Comparison of ENCODE assay signal across 13 cellular contexts in the genomic region with DNA sequence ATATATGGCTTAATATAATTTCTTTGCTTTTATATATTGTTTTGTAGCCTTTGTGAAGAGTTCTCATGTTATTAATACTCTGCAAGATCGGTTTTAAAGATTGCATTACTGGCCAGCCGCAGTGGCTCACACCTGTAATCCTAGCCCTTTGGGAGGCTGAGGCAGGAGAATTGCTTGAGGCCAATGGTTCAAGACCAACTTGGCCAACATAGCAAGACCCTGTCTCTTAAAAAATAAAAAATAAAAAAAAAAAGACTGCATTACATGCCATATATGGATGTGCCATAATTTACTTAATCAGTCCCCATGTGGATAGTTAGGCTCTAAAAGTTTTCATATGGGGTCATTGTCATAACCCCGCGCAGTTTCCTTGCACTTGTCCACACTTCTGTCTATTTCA. TPM values are rescaled to one million over a fixed set of nuclear protein-coding genes. Genes with fewer than 3 reads are reported as not detected.
DNase-seq lines count a peak whose midpoint lies in the region; ATAC-seq and TF ChIP-seq lines count a peak whose summit lies in the region.
"Had no signal": no experiment of that assay in that cellular context is flagged by ENCODE, and none has a peak within 500 bp of the region (broad histone marks: within the 10 kb centered on the region; RNA-seq: fewer than 3 reads in every experiment).

No MANE protein-coding gene starts in this region.

- no peaks in the 10 kb centered on the region for H3K27me3 Mint-ChIP-seq in activated T-cell treated with anti-CD3 and anti-CD28 coated beads, Interleukin-2, amount 50 U/mL, for 24 hours
- no peaks in the 10 kb centered on the region for H3K27me3 Mint-ChIP-seq in activated T-cell treated with anti-CD3 and anti-CD28 coated beads, Interleukin-2, amount 50 U/mL, for 4 hours (ENCODE audit: low read depth)
- H3K27me3 Mint-ChIP-seq: effector memory CD8-positive, alpha-beta T cell had no signal

- H3K9me3 Mint-ChIP-seq in activated T-cell treated with anti-CD3 and anti-CD28 coated beads, Interleukin-2, amount 50 U/mL, for 24 hours = no peaks in the 10 kb centered on the region
- no peaks in the 10 kb centered on the region for H3K9me3 Mint-ChIP-seq in activated T-cell treated with anti-CD3 and anti-CD28 coated beads, Interleukin-2, amount 50 U/mL, for 4 hours
- H3K9me3 Mint-ChIP-seq: effector memory CD8-positive, alpha-beta T cell had no signal

- no peaks in the 10 kb centered on the region for H3K36me3 ChIP-seq in SJSA1
- H3K36me3 ChIP-seq in subcutaneous abdominal adipose tissue (ENCODE audit: control insufficient read depth in 5 of 5, insufficient read depth in 5 of 5, low read length in 5 of 5) = no peaks in the 10 kb centered on the region
- H3K36me3 ChIP-seq: tibial nerve had no signal

- no peaks in the 10 kb centered on the region for H3K9me3 ChIP-seq in SJSA1 (replicated peaks)
- no peaks in the 10 kb centered on the region for H3K9me3 ChIP-seq in subcutaneous abdominal adipose tissue (ENCODE audit: control insufficient read depth in 5 of 5, low read length in 5 of 5)
- H3K9me3 ChIP-seq: tibial nerve had no signal

- no peak for TF ChIP-seq CTCF in epithelial cell of proximal tubule (conservative IDR thresholded peaks at IDR 0.05; ENCODE audit: low read depth, low read length)
- TF ChIP-seq CTCF in foreskin fibroblast (IDR thresholded peaks at IDR 0.05; ENCODE audit: low read depth, low read length) = no peak

- H3K27me3 ChIP-seq in SJSA1 (replicated peaks) (no peaks in the 10 kb centered on the region), subcutaneous abdominal adipose tissue (ENCODE audit: control insufficient read depth in 5 of 5, insufficient read depth in 4 of 5, low read length in 5 of 5) (no peaks in the 10 kb centered on the region)
- H3K27me3 ChIP-seq: tibial nerve had no signal

- H3K27ac ChIP-seq in SJSA1 (peak overlapping the region; percentile 82), subcutaneous abdominal adipose tissue (ENCODE audit: low read depth, low read length) (peak overlapping the region; percentile 79)

- H3K4me3 ChIP-seq in SJSA1 = no peak overlapping the region
- peak overlapping the region; percentile 28 for H3K4me3 ChIP-seq in epithelial cell of proximal tubule (ENCODE audit: low read depth, low read length)
- H3K4me3 ChIP-seq in subcutaneous abdominal adipose tissue (ENCODE audit: low read depth in 1 of 5, low read length in 5 of 5) = no peak overlapping the region
- no peak overlapping the region for H3K4me3 ChIP-seq in foreskin fibroblast (ENCODE audit: low read depth in 1 of 2, low read length in 2 of 2)

- H3K4me1 ChIP-seq in SJSA1 (replicated peaks) = peaks cover 57% of the 10 kb centered on the region
- peaks cover 5 to 77% (median 56%) of the 10 kb centered on the region in 5 donors for H3K4me1 ChIP-seq in subcutaneous abdominal adipose tissue (ENCODE audit: control insufficient read depth in 5 of 5, insufficient read depth in 5 of 5, low read length in 5 of 5)

- peaks cover 38% of the 10 kb centered on the region for H3K36me3 Mint-ChIP-seq in activated T-cell treated with anti-CD3 and anti-CD28 coated beads, Interleukin-2, amount 50 U/mL, for 24 hours (ENCODE audit: low read depth)
- peaks cover 13% of the 10 kb centered on the region for H3K36me3 Mint-ChIP-seq in activated T-cell treated with anti-CD3 and anti-CD28 coated beads, Interleukin-2, amount 50 U/mL, for 4 hours (ENCODE audit: insufficient read depth)

- H3K4me3 Mint-ChIP-seq in activated T-cell treated with anti-CD3 and anti-CD28 coated beads, Interleukin-2, amount 50 U/mL, for 24 hours = no peak overlapping the region
- no peak overlapping the region for H3K4me3 Mint-ChIP-seq in activated T-cell treated with anti-CD3 and anti-CD28 coated beads, Interleukin-2, amount 50 U/mL, for 4 hours

- H3K9ac ChIP-seq in subcutaneous abdominal adipose tissue (ENCODE audit: low read length in 5 of 5) = peak overlapping the region in 1 of 5 donors; percentile 21

- DNase-seq in activated T-cell treated with anti-CD3 and anti-CD28 coated beads, Interleukin-2, amount 50 U/mL, for 24 hours = no peak
- no peak for DNase-seq in activated T-cell treated with anti-CD3 and anti-CD28 coated beads, Interleukin-2, amount 50 U/mL, for 4 hours
- DNase-seq in SJSA1 (ENCODE audit: low read depth in 1 of 2, low spot score in 2 of 2) (no peak), epithelial cell of proximal tubule (ENCODE audit: low read depth) (no peak), AG08396 (ENCODE audit: low spot score) (no peak), foreskin fibroblast (no peak)
- DNase-seq: effector memory CD8-positive, alpha-beta T cell; NCI-H146; NCI-H524 treated with DMSO at 0.1 percent for 48 hours; SIG-M5 had no signal

- peak overlapping the region; percentile 93 for H3K27ac Mint-ChIP-seq in activated T-cell treated with anti-CD3 and anti-CD28 coated beads, Interleukin-2, amount 50 U/mL, for 24 hours

- no peak for ATAC-seq in activated T-cell treated with anti-CD3 and anti-CD28 coated beads, Interleukin-2, amount 50 U/mL, for 4 hours
- no peak for ATAC-seq in GM19351 (IDR thresholded peaks at IDR 0.05; ENCODE audit: unreplicated experiment)
- ATAC-seq: effector memory CD8-positive, alpha-beta T cell had no signal

- peaks cover 94% of the 10 kb centered on the region for H3K4me1 Mint-ChIP-seq in activated T-cell treated with anti-CD3 and anti-CD28 coated beads, Interleukin-2, amount 50 U/mL, for 24 hours (ENCODE audit: low read depth)
- H3K4me1 Mint-ChIP-seq in activated T-cell treated with anti-CD3 and anti-CD28 coated beads, Interleukin-2, amount 50 U/mL, for 4 hours (ENCODE audit: low read depth) = peaks cover 94% of the 10 kb centered on the region

RNA-seq across cellular contexts. Expression of a gene that starts 31.0 kb away (rescaled TPM):
- 100 to 1,000 TPM; 275 to 314 (median 282) TPM for total RNA-seq in activated T-cell treated with anti-CD3 and anti-CD28 coated beads, Interleukin-2, amount 50 U/mL, for 4 hours
- 25.4 and 32.1 TPM in 2 replicates for total RNA-seq in SJSA1 (2014; rRNA removed; shearing (Covaris generic))
- total RNA-seq in epithelial cell of proximal tubule = 60.9 and 84.9 TPM in 2 replicates
